Comparison of ENCODE assay signal across 11 cellular contexts in the genomic region with DNA sequence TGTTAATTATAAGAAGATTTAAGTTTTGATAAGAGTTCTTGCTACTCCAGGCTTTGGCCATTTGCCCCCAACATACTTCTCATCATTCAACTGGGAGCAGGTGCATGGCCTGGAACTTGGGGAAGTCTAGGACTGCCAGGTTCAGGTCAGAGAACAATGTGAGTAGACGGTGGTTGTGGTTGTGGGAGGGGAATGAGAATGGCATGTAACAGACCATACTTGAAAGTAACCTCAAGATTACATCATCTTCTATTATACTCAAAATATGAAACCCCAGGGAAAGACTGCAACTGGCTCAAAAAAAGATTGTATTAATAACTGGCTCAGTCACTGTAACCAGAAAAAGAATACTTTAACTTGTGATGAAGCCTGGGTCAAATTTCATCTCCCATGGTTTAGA.
DNase-seq lines count a peak whose midpoint lies in the region; ATAC-seq and TF ChIP-seq lines count a peak whose summit lies in the region.
"Had no signal": no experiment of that assay in that cellular context is flagged by ENCODE, and none has a peak within 500 bp of the region (broad histone marks: within the 10 kb centered on the region; RNA-seq: fewer than 3 reads in every experiment).

No MANE protein-coding gene starts in this region.

- H3K4me3 ChIP-seq in esophagus squamous epithelium, result no peak overlapping the region
- H3K4me3 ChIP-seq: pancreas, thoracic aorta had no signal

- H3K4me1 ChIP-seq in foreskin keratinocyte (no peaks in the 10 kb centered on the region), esophagus squamous epithelium (no peaks in the 10 kb centered on the region)
- H3K4me1 ChIP-seq: pancreas had no signal

- no peak for TF ChIP-seq CTCF in foreskin keratinocyte (conservative IDR thresholded peaks at IDR 0.05)
- TF ChIP-seq CTCF in esophagus squamous epithelium (IDR thresholded peaks at IDR 0.05), result no peak

- TF ChIP-seq POLR2A in esophagus squamous epithelium (IDR thresholded peaks at IDR 0.05), result no peak

- no peaks in the 10 kb centered on the region for H3K27me3 ChIP-seq in foreskin keratinocyte
- no peaks in the 10 kb centered on the region for H3K27me3 ChIP-seq in esophagus squamous epithelium
- H3K27me3 ChIP-seq: pancreas had no signal

- intact Hi-C loops in esophagus squamous epithelium (cut with DNase I), result no loop called here

- H3K9me3 ChIP-seq in esophagus squamous epithelium, result no peaks in the 10 kb centered on the region
- H3K9me3 ChIP-seq: pancreas, thoracic aorta had no signal

- no peaks in the 10 kb centered on the region for H3K36me3 ChIP-seq in esophagus squamous epithelium
- H3K36me3 ChIP-seq: pancreas, thoracic aorta had no signal

- ATAC-seq in GM18520 (IDR thresholded peaks at IDR 0.05; ENCODE audit: unreplicated experiment) (peak; percentile 52), HG02610 (IDR thresholded peaks at IDR 0.05; ENCODE audit: unreplicated experiment) (peak; percentile 99), foreskin keratinocyte (peak; percentile 68), GM21526 (IDR thresholded peaks at IDR 0.05; ENCODE audit: low FRiP score, unreplicated experiment) (no peak)
- ATAC-seq: pancreas had no signal

- H3K27ac ChIP-seq in foreskin keratinocyte (no peak overlapping the region), esophagus squamous epithelium (no peak overlapping the region)
- H3K27ac ChIP-seq: pancreas, thoracic aorta had no signal

- WGBS in esophagus squamous epithelium, 2 donors, result 14 to 21% methylated on average over 1 of the region's 1 CpG

- DNase-seq in NCI-H226, result peak; percentile 71
- DNase-seq in foreskin keratinocyte, result peak; percentile 34 to 69
- no peak for DNase-seq in NCI-H446 (lab: John Stamatoyannopoulos, UW)
- no peak for DNase-seq in esophagus squamous epithelium (lab: John Stamatoyannopoulos, UW)
- no peak for DNase-seq in NCI-H524 (lab: John Stamatoyannopoulos, UW)
- DNase-seq: NCI-H1436, pancreas had no signal

Comparison
In these comparisons a context has a peak if more than half of its experiments do, and no peak if none do; other contexts are left out.
1. DNase-seq: peak in NCI-H226 (single experiment) and foreskin keratinocyte (2 of 2); none in NCI-H446 (0 of 2), esophagus squamous epithelium (single experiment) and NCI-H524 (0 of 2).